1 cellular context compared by ENCODE assay signal in the genomic region with DNA sequence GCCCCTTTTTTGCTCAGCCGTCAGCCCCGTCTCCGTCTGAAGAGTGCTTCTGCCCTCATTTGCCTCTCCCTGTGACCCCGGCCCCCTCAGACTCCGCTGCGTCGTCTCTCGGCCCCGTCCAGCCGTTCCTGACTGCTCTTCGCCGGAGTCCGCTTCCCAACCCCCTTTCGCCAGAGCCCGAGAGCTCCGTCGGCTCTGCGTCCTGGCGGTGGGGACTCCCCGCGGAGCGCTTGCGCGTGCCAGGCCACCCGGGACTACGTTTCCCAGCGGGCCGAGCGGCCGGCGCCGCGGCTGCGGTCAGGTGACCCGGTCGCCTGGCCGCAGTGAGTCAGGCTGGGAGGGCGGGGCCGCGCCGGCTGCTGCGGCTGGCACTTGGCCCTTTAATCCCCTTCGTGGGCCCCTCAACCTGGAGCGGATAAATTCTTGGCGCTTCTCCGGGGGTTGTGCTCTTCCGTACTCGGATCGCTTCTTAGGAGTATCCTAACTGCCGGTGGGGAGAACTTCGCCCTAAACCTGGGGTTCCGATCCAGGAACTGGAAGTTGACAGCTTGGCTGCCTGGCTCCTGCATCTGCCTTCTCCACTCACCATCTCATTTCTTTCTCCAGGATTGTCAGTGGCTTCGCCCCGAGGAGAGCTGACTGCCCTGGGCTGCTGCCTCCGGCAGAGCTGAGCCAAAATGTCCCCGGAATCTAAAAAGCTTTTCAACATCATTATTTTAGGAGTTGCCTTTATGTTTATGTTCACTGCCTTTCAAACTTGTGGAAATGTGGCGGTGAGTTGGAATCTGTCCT.
TF ChIP-seq lines count a peak whose summit lies in the region.

A gene (plus strand): TSS at position 444 of the 792 bp plus-strand sequence. CDS start 234 bp downstream, at position 678.

TF ChIP-seq in HEK293, 187 proteins besides CTCF, POLR2A, EP300 and RAD21 (continued from another document and continues in another):
- TF ChIP-seq, protein P1, sequence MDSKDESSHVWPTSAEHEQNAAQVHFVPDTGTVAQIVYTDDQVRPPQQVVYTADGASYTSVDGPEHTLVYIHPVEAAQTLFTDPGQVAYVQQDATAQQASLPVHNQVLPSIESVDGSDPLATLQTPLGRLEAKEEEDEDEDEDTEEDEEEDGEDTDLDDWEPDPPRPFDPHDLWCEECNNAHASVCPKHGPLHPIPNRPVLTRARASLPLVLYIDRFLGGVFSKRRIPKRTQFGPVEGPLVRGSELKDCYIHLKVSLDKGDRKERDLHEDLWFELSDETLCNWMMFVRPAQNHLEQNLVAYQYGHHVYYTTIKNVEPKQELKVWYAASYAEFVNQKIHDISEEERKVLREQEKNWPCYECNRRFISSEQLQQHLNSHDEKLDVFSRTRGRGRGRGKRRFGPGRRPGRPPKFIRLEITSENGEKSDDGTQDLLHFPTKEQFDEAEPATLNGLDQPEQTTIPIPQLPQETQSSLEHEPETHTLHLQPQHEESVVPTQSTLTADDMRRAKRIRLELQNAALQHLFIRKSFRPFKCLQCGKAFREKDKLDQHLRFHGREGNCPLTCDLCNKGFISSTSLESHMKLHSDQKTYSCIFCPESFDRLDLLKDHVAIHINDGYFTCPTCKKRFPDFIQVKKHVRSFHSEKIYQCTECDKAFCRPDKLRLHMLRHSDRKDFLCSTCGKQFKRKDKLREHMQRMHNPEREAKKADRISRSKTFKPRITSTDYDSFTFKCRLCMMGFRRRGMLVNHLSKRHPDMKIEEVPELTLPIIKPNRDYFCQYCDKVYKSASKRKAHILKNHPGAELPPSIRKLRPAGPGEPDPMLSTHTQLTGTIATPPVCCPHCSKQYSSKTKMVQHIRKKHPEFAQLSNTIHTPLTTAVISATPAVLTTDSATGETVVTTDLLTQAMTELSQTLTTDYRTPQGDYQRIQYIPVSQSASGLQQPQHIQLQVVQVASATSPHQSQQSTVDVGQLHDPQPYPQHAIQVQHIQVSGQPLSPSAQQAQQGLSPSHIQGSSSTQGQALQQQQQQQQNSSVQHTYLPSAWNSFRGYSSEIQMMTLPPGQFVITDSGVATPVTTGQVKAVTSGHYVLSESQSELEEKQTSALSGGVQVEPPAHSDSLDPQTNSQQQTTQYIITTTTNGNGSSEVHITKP (tag by site-specific recombination; IDR thresholded peaks at IDR 0.05), result peak; percentile 66
- TF ChIP-seq ZNF76 (tag by site-specific recombination; IDR thresholded peaks at IDR 0.05; ENCODE audit: borderline replicate concordance, low read depth) (peak; percentile 90), MZF1 (tag by site-specific recombination; IDR thresholded peaks at IDR 0.05; ENCODE audit: borderline replicate concordance) (peak; percentile 52), GLIS2 (tag by site-specific recombination; IDR thresholded peaks at IDR 0.05) (peak; percentile 96), ZNF354C (tag by site-specific recombination; IDR thresholded peaks at IDR 0.05; ENCODE audit: borderline replicate concordance, low read depth) (no peak), IKZF3 (tag by site-specific recombination; IDR thresholded peaks at IDR 0.05) (peak; percentile 66; the same call in 1 of the 2 replicates), ZNF560 (tag by site-specific recombination; IDR thresholded peaks at IDR 0.05; ENCODE audit: borderline replicate concordance) (no peak), ZFP69B (tag by site-specific recombination; IDR thresholded peaks at IDR 0.05) (peak; percentile 95), BCL11A (tag by site-specific recombination; IDR thresholded peaks at IDR 0.05; ENCODE audit: low read depth) (peak; percentile 95), OVOL3 (tag by site-specific recombination; IDR thresholded peaks at IDR 0.05) (no peak), ZNF610 (tag by site-specific recombination; IDR thresholded peaks at IDR 0.05; ENCODE audit: borderline replicate concordance) (peak; percentile 79), ZEB2 (tag by site-specific recombination; IDR thresholded peaks at IDR 0.05) (peak; percentile 95), ZBTB8A (tag by site-specific recombination; IDR thresholded peaks at IDR 0.05) (peak; percentile 78), ZSCAN16 (tag by site-specific recombination; IDR thresholded peaks at IDR 0.05) (peak; percentile 59; the same call in 1 of the 2 replicates), REPIN1 (tag by site-specific recombination; IDR thresholded peaks at IDR 0.05; ENCODE audit: low read depth) (peak; percentile 87; the same call in 1 of the 2 replicates), OSR2 (tag by site-specific recombination; IDR thresholded peaks at IDR 0.05) (peak; percentile 20; the same call in 1 of the 2 replicates), ZNF302 (tag by site-specific recombination; IDR thresholded peaks at IDR 0.05; ENCODE audit: low read depth) (no peak), ZXDB (tag by site-specific recombination; IDR thresholded peaks at IDR 0.05) (peak; percentile 77; the same call in 1 of the 2 replicates), ZNF843 (tag by site-specific recombination; IDR thresholded peaks at IDR 0.05) (peak; percentile 80), YY1 (tag by site-specific recombination; IDR thresholded peaks at IDR 0.05) (peak; percentile 54), ZNF426 (tag by site-specific recombination; IDR thresholded peaks at IDR 0.05) (no peak), ZNF335 (tag by site-specific recombination; conservative IDR thresholded peaks at IDR 0.05) (peak; percentile 85), ZNF501 (tag by site-specific recombination; IDR thresholded peaks at IDR 0.05) (peak; percentile 74), SCRT2 (tag by site-specific recombination; IDR thresholded peaks at IDR 0.05) (no peak), GLIS1 (tag by site-specific recombination; IDR thresholded peaks at IDR 0.05) (peak; percentile 81), ZSCAN23 (tag by site-specific recombination; IDR thresholded peaks at IDR 0.05) (peak; percentile 73; the same call in 1 of the 2 replicates), ZFP37 (tag by site-specific recombination; IDR thresholded peaks at IDR 0.05) (peak; percentile 27; the same call in 1 of the 2 replicates), ZNF558 (tag by site-specific recombination; IDR thresholded peaks at IDR 0.05) (no peak; the same call in 1 of the 2 replicates), ZNF561 (tag by site-specific recombination; IDR thresholded peaks at IDR 0.05; ENCODE audit: borderline replicate concordance) (peak; percentile 79; the same call in 1 of the 2 replicates), TRIM28 (IDR thresholded peaks at IDR 0.05; ENCODE audit: borderline replicate concordance, low read length) (no peak), ZNF391 (tag by site-specific recombination; IDR thresholded peaks at IDR 0.05; ENCODE audit: borderline replicate concordance, low read depth) (0 out of 2 replicates have a peak, but pooled peaks have one; percentile 66), ZNF341 (tag by site-specific recombination; IDR thresholded peaks at IDR 0.05; ENCODE audit: low read depth) (peak; percentile 93), ZNF394 (tag by site-specific recombination; IDR thresholded peaks at IDR 0.05; ENCODE audit: borderline replicate concordance) (peak; percentile 62; the same call in 1 of the 2 replicates)
- TF ChIP-seq, protein P2, sequence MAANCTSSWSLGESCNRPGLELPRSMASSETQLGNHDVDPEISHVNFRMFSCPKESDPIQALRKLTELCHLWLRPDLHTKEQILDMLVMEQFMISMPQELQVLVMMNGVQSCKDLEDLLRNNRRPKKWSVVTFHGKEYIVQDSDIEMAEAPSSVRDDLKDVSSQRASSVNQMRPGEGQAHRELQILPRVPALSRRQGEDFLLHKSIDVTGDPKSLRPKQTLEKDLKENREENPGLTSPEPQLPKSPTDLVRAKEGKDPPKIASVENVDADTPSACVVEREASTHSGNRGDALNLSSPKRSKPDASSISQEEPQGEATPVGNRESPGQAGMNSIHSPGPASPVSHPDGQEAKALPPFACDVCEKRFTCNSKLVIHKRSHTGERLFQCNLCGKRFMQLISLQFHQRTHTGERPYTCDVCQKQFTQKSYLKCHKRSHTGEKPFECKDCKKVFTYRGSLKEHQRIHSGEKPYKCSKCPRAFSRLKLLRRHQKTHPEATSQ (tag by site-specific recombination; IDR thresholded peaks at IDR 0.05), result 0 out of 2 replicates have a peak, but pooled peaks have one; percentile 45
- TF ChIP-seq, protein P3, sequence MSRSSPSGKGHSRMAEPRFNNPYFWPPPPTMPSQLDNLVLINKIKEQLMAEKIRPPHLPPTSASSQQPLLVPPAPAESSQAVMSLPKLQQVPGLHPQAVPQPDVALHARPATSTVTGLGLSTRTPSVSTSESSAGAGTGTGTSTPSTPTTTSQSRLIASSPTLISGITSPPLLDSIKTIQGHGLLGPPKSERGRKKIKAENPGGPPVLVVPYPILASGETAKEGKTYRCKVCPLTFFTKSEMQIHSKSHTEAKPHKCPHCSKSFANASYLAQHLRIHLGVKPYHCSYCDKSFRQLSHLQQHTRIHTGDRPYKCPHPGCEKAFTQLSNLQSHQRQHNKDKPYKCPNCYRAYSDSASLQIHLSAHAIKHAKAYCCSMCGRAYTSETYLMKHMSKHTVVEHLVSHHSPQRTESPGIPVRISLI (tag by site-specific recombination; IDR thresholded peaks at IDR 0.05), result peak; percentile 97
- TF ChIP-seq, protein P4, sequence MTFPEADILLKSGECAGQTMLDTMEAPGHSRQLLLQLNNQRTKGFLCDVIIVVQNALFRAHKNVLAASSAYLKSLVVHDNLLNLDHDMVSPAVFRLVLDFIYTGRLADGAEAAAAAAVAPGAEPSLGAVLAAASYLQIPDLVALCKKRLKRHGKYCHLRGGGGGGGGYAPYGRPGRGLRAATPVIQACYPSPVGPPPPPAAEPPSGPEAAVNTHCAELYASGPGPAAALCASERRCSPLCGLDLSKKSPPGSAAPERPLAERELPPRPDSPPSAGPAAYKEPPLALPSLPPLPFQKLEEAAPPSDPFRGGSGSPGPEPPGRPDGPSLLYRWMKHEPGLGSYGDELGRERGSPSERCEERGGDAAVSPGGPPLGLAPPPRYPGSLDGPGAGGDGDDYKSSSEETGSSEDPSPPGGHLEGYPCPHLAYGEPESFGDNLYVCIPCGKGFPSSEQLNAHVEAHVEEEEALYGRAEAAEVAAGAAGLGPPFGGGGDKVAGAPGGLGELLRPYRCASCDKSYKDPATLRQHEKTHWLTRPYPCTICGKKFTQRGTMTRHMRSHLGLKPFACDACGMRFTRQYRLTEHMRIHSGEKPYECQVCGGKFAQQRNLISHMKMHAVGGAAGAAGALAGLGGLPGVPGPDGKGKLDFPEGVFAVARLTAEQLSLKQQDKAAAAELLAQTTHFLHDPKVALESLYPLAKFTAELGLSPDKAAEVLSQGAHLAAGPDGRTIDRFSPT (tag by site-specific recombination; IDR thresholded peaks at IDR 0.05), result peak; percentile 93
- TF ChIP-seq, protein P5, sequence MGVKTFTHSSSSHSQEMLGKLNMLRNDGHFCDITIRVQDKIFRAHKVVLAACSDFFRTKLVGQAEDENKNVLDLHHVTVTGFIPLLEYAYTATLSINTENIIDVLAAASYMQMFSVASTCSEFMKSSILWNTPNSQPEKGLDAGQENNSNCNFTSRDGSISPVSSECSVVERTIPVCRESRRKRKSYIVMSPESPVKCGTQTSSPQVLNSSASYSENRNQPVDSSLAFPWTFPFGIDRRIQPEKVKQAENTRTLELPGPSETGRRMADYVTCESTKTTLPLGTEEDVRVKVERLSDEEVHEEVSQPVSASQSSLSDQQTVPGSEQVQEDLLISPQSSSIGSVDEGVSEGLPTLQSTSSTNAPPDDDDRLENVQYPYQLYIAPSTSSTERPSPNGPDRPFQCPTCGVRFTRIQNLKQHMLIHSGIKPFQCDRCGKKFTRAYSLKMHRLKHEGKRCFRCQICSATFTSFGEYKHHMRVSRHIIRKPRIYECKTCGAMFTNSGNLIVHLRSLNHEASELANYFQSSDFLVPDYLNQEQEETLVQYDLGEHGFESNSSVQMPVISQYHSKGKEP (tag by site-specific recombination; IDR thresholded peaks at IDR 0.05), result peak; percentile 78
- TF ChIP-seq, protein P6, sequence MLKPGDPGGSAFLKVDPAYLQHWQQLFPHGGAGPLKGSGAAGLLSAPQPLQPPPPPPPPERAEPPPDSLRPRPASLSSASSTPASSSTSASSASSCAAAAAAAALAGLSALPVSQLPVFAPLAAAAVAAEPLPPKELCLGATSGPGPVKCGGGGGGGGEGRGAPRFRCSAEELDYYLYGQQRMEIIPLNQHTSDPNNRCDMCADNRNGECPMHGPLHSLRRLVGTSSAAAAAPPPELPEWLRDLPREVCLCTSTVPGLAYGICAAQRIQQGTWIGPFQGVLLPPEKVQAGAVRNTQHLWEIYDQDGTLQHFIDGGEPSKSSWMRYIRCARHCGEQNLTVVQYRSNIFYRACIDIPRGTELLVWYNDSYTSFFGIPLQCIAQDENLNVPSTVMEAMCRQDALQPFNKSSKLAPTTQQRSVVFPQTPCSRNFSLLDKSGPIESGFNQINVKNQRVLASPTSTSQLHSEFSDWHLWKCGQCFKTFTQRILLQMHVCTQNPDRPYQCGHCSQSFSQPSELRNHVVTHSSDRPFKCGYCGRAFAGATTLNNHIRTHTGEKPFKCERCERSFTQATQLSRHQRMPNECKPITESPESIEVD (tag by site-specific recombination; IDR thresholded peaks at IDR 0.05), result no peak
- TF ChIP-seq, protein P7, sequence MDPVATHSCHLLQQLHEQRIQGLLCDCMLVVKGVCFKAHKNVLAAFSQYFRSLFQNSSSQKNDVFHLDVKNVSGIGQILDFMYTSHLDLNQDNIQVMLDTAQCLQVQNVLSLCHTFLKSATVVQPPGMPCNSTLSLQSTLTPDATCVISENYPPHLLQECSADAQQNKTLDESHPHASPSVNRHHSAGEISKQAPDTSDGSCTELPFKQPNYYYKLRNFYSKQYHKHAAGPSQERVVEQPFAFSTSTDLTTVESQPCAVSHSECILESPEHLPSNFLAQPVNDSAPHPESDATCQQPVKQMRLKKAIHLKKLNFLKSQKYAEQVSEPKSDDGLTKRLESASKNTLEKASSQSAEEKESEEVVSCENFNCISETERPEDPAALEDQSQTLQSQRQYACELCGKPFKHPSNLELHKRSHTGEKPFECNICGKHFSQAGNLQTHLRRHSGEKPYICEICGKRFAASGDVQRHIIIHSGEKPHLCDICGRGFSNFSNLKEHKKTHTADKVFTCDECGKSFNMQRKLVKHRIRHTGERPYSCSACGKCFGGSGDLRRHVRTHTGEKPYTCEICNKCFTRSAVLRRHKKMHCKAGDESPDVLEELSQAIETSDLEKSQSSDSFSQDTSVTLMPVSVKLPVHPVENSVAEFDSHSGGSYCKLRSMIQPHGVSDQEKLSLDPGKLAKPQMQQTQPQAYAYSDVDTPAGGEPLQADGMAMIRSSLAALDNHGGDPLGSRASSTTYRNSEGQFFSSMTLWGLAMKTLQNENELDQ (tag by site-specific recombination; IDR thresholded peaks at IDR 0.05; ENCODE audit: low read depth), result peak; percentile 75; the same call in 1 of the 2 replicates
- TF ChIP-seq, protein P8, sequence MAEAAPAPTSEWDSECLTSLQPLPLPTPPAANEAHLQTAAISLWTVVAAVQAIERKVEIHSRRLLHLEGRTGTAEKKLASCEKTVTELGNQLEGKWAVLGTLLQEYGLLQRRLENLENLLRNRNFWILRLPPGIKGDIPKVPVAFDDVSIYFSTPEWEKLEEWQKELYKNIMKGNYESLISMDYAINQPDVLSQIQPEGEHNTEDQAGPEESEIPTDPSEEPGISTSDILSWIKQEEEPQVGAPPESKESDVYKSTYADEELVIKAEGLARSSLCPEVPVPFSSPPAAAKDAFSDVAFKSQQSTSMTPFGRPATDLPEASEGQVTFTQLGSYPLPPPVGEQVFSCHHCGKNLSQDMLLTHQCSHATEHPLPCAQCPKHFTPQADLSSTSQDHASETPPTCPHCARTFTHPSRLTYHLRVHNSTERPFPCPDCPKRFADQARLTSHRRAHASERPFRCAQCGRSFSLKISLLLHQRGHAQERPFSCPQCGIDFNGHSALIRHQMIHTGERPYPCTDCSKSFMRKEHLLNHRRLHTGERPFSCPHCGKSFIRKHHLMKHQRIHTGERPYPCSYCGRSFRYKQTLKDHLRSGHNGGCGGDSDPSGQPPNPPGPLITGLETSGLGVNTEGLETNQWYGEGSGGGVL (tag by site-specific recombination; IDR thresholded peaks at IDR 0.05), result peak; percentile 29; the same call in 1 of the 2 replicates
